Comparison of ENCODE assay signal across 21 cellular contexts in the genomic region with DNA sequence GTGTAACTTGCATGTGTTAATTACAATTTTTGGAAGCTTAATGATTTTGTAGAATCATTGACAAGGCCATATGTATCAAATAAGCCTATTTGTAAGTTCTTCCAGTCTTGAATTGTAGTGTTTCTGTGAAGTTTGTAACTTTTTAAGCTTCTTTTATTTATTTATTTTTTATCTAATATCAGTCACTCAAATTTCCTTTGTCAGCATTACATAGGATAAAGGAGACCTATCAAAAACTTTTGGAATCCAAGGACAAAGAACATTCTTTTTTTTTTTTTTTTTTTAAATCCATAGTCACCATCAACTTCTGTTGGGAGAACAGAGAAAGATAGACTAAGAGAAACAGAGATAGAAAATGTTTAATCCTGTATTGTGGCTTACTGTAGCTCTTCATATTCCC.
"Had no signal": no experiment of that assay in that cellular context is flagged by ENCODE, and none has a peak within 500 bp of the region (broad histone marks: within the 10 kb centered on the region; RNA-seq: fewer than 3 reads in every experiment).

No MANE protein-coding gene starts in this region.

- H3K4me3 Mint-ChIP-seq: immature natural killer cell; neural progenitor cell; stimulated activated naive B cell treated with anti-CD40 and anti-IgM and Interleukin-4, amounts not matched to agents 10 μg/mL and 1 μg/mL and 100 μg/mL, for 72 hours had no signal

- H3K9me3 Mint-ChIP-seq: activated naive CD4-positive, alpha-beta T cell treated with anti-CD3 and anti-CD28 coated beads, Interleukin-2, amount 50 U/mL, for 72 hours; immature natural killer cell; naive thymus-derived CD4-positive, alpha-beta T cell; neural progenitor cell; stimulated activated naive B cell treated with anti-CD40 and anti-IgM and Interleukin-4, amounts not matched to agents 10 μg/mL and 1 μg/mL and 100 μg/mL, for 72 hours had no signal

- H3K9me3 ChIP-seq: adrenal gland, esophagus muscularis mucosa, prostate gland, thyroid gland had no signal

- H3K27me3 Mint-ChIP-seq: naive thymus-derived CD4-positive, alpha-beta T cell; stimulated activated naive B cell treated with anti-CD40 and anti-IgM and Interleukin-4, amounts not matched to agents 10 μg/mL and 1 μg/mL and 100 μg/mL, for 72 hours had no signal

- H3K27me3 ChIP-seq: adrenal gland, esophagus muscularis mucosa, neural progenitor cell, thyroid gland had no signal

- H3K27ac Mint-ChIP-seq: neural progenitor cell had no signal

- H3K4me3 ChIP-seq: adrenal gland, esophagus muscularis mucosa, neural progenitor cell, prostate gland, thyroid gland had no signal

- H3K27ac ChIP-seq: adrenal gland, esophagus muscularis mucosa, neural progenitor cell, prostate gland, thyroid gland, WERI-Rb-1 had no signal

- ATAC-seq: activated naive CD4-positive, alpha-beta T cell treated with anti-CD3 and anti-CD28 coated beads, Interleukin-2, amount 50 U/mL, for 72 hours; naive thymus-derived CD4-positive, alpha-beta T cell; right cardiac atrium; stimulated activated naive B cell treated with anti-CD40 and anti-IgM and Interleukin-4, amounts not matched to agents 10 μg/mL and 1 μg/mL and 100 μg/mL, for 72 hours had no signal

- H3K36me3 ChIP-seq: adrenal gland, esophagus muscularis mucosa, neural progenitor cell, prostate gland, thyroid gland, WERI-Rb-1 had no signal

- DNase-seq: activated CD4-positive, alpha-beta T cell treated with anti-CD3 and anti-CD28 coated beads, Interleukin-2, amount 50 U/mL, for 4 hours; activated effector memory CD4-positive, alpha-beta T cell treated with Interleukin-2 at 50 U/mL for 16 hours; activated T-cell treated with anti-CD3 and anti-CD28 coated beads for 4 hours; adrenal gland; cerebellar nuclear complex; cortex of kidney; effector CD4-positive, alpha-beta T cell; immature natural killer cell; mesendoderm; naive thymus-derived CD4-positive, alpha-beta T cell; right cardiac atrium; stimulated activated CD4-positive, alpha-beta T cell treated with anti-CD3 and anti-CD28 coated beads, Interleukin-4, amount 100 ng/mL, for 4 hours; stimulated activated naive B cell treated with anti-CD40 and anti-IgM and Interleukin-4, amounts not matched to agents 10 μg/mL and 1 μg/mL and 100 μg/mL, for 72 hours; SW 1271; T-helper 2 cell; thyroid gland; WERI-Rb-1 had no signal
